9 cellular contexts compared by ENCODE assay signal in genomic region chr6:32637219-32637880, GRCh38. TPM values are rescaled to one million over a fixed set of nuclear protein-coding genes. Genes with fewer than 3 reads are reported as not detected.
DNase-seq lines count a peak whose midpoint lies in the region; ATAC-seq and TF ChIP-seq lines count a peak whose summit lies in the region.
"Had no signal": no experiment of that assay in that cellular context is flagged by ENCODE, and none has a peak within 500 bp of the region (broad histone marks: within the 10 kb centered on the region; RNA-seq: fewer than 3 reads in every experiment).

HLA-DQA1 (plus strand) TSS chr6:32637406; CDS start chr6:32637459, 53 bp downstream.

- H3K79me2 ChIP-seq in H9 (ENCODE audit: insufficient read depth, low read length) = no peaks in the 10 kb centered on the region

- no peak within 1 kb of the TSS for H3K14ac ChIP-seq in H9 (ENCODE audit: insufficient read depth, low read length)

- H3K56ac ChIP-seq in H9 (ENCODE audit: insufficient read length, low read depth, low read length) = no peak within 1 kb of the TSS

- no peaks in the 10 kb centered on the region for H3K9me3 Mint-ChIP-seq in H9
- no peaks in the 10 kb centered on the region for H3K9me3 Mint-ChIP-seq in naive thymus-derived CD8-positive, alpha-beta T cell
- H3K9me3 Mint-ChIP-seq: neural crest cell had no signal

- no peak within 1 kb of the TSS for H2BK12ac ChIP-seq in H9 (ENCODE audit: insufficient read length, low read depth, low read length)

- H3K4ac ChIP-seq in H9 (ENCODE audit: low read depth, low read length) = no peak within 1 kb of the TSS

- H2BK5ac ChIP-seq in H9 (ENCODE audit: insufficient read length, low read length) = no peak within 1 kb of the TSS

- POLR2A ChIA-PET in naive thymus-derived CD8-positive, alpha-beta T cell (lab: Charles Lee) = interaction anchor here (2.8 kb wide), 1 partner anchor 14 kb away, joined by 9 read pairs; no protein-coding TSS in a partner anchor

- TF ChIP-seq POLR2A in Raji (IDR thresholded peaks at IDR 0.05; ENCODE audit: insufficient read depth, low read depth, low read length) = peak; percentile 84

- no peaks in the 10 kb centered on the region for H3K23me2 ChIP-seq in H9 (ENCODE audit: insufficient read length, low read depth, low read length, poor library complexity, severe bottlenecking)

- no peak within 1 kb of the TSS for H2AFZ ChIP-seq in H9 (ENCODE audit: low read length)

- no peak within 1 kb of the TSS for H4K5ac ChIP-seq in H9 (ENCODE audit: insufficient read length, low read depth, low read length)

- no peaks in the 10 kb centered on the region for H3K27me3 Mint-ChIP-seq in H9 (ENCODE audit: low read depth)
- peaks cover 0 to 17% (median 2%) of the 10 kb centered on the region in 5 donors for H3K27me3 Mint-ChIP-seq in naive thymus-derived CD8-positive, alpha-beta T cell

- no peak within 1 kb of the TSS for H3K27ac ChIP-seq in H9 (ENCODE audit: insufficient read length, low read depth, low read length)

- H3K79me1 ChIP-seq in H9 (ENCODE audit: insufficient read depth, low read depth, low read length, poor library complexity, severe bottlenecking) = no peaks in the 10 kb centered on the region

- peak; percentile 61 for ATAC-seq in GM18508 (IDR thresholded peaks at IDR 0.05; ENCODE audit: insufficient read depth, unreplicated experiment)
- peak in 1 of 2 donors; percentile 41 for ATAC-seq in naive thymus-derived CD8-positive, alpha-beta T cell

- TF ChIP-seq CTCF in H9 (conservative IDR thresholded peaks at IDR 0.05) = no peak

- no peak within 1 kb of the TSS for H3K18ac ChIP-seq in H9 (ENCODE audit: insufficient read length, low read depth, low read length)

- H3K27ac Mint-ChIP-seq in H9 = peak within 1 kb of the TSS in 2 of 3 experiments; percentile 27 to 36; a peak in 3 of 7 replicates
- peak within 1 kb of the TSS in 6 of 10 donors; percentile 8 to 87 (median 78) for H3K27ac Mint-ChIP-seq in naive thymus-derived CD8-positive, alpha-beta T cell

- H3K4me1 ChIP-seq in H9 (ENCODE audit: insufficient read depth, low read length) = no peaks in the 10 kb centered on the region; the same call in 1 of the 2 replicates

- no peak within 1 kb of the TSS for H2AK5ac ChIP-seq in H9 (ENCODE audit: insufficient read length, low read length)

- no peak within 1 kb of the TSS for H2BK120ac ChIP-seq in H9 (ENCODE audit: low read depth, low read length, poor library complexity, severe bottlenecking)

- 0 out of 5 replicates have a peak within 1 kb of the TSS, but pooled peaks of 1 of the 2 experiments have one; percentile 20 for H3K4me3 Mint-ChIP-seq in H9
- peak within 1 kb of the TSS in 4 of 10 donors; percentile 50 to 90 (median 69) for H3K4me3 Mint-ChIP-seq in naive thymus-derived CD8-positive, alpha-beta T cell
- H3K4me3 Mint-ChIP-seq: neural crest cell had no signal

- no peak within 1 kb of the TSS for H3K9ac ChIP-seq in H9 (ENCODE audit: extremely low read depth, insufficient read length, low read length)

- no peaks in the 10 kb centered on the region for H3K36me3 Mint-ChIP-seq in H9 (ENCODE audit: insufficient read depth in 1 of 3, low read depth in 3 of 3)
- H3K36me3 Mint-ChIP-seq in naive thymus-derived CD8-positive, alpha-beta T cell = peaks cover 0 to 2% (median 0%) of the 10 kb centered on the region in 3 donors

- no peaks in the 10 kb centered on the region for H3K27me3 ChIP-seq in H9 (ENCODE audit: insufficient read depth, low read length)

- H2BK20ac ChIP-seq in H9 (ENCODE audit: low read depth, low read length, poor library complexity, severe bottlenecking) = no peak within 1 kb of the TSS

- WGBS in H9 (ENCODE audit: extremely low coverage, insufficient read length, low lambda C conversion rate) = no CpG with 5 or more reads among the region's 7 CpGs

- H4K20me1 ChIP-seq in H9 (ENCODE audit: control insufficient read depth, insufficient read depth, insufficient read length) = no peaks in the 10 kb centered on the region

- H3K23ac ChIP-seq in H9 (ENCODE audit: insufficient read length, low read depth, low read length) = no peak within 1 kb of the TSS

- H4K8ac ChIP-seq in H9 (replicated peaks; ENCODE audit: insufficient read length, low read depth, low read length) = no peak within 1 kb of the TSS

- H2BK15ac ChIP-seq in H9 (ENCODE audit: low read depth, low read length) = no peak within 1 kb of the TSS; the same call in 1 of the 2 replicates

- no peak within 1 kb of the TSS for H4K91ac ChIP-seq in H9 (ENCODE audit: insufficient read length, low read depth, low read length)

- peaks cover 25% of the 10 kb centered on the region in 2 experiments for H3K4me1 Mint-ChIP-seq in H9
- H3K4me1 Mint-ChIP-seq in naive thymus-derived CD8-positive, alpha-beta T cell = peaks cover 0 to 69% (median 18%) of the 10 kb centered on the region in 4 donors
- H3K4me1 Mint-ChIP-seq: neural crest cell had no signal

- H3K9me3 ChIP-seq in H9 (ENCODE audit: control insufficient read depth, low read depth, low read length) = no peaks in the 10 kb centered on the region

- DNase-seq in H9 (no peak), NCI-H1105 treated with DMSO at 0.1 percent for 48 hours (lab: John Stamatoyannopoulos, UW) (no peak), dedifferentiated amniotic fluid mesenchymal stem cell (ENCODE audit: extremely low spot score) (no peak), NCI-H526 treated with DMSO at 0.1 percent for 48 hours (lab: John Stamatoyannopoulos, UW) (no peak)
- peak in 1 of 10 donors; percentile 8 for DNase-seq in naive thymus-derived CD8-positive, alpha-beta T cell
- DNase-seq in effector CD8-positive, alpha-beta T cell (lab: John Stamatoyannopoulos, UW) = no peak

- no peak within 1 kb of the TSS for H3T11ph ChIP-seq in H9 (ENCODE audit: low read length)

- H3K4me2 ChIP-seq in H9 (ENCODE audit: insufficient read depth, insufficient read length, low read length) = no peak within 1 kb of the TSS

RNA-seq across cellular contexts. Expression of gene HLA-DQA1, which starts in this region (rescaled TPM):
- total RNA-seq in H9 (2021) = 0.68 and 1.7 TPM in 2 replicates
- total RNA-seq in naive thymus-derived CD8-positive, alpha-beta T cell = 10 to 100 TPM; 13.7 to 15.5 TPM
- 10 to 100 TPM in 1 of 3 donors, 1 to 10 TPM in 1, not detected in 1; 1.6 to 11.0 TPM for polyA plus RNA-seq in naive thymus-derived CD8-positive, alpha-beta T cell
- total RNA-seq: neural crest cell had no signal
